In the genomic region with DNA sequence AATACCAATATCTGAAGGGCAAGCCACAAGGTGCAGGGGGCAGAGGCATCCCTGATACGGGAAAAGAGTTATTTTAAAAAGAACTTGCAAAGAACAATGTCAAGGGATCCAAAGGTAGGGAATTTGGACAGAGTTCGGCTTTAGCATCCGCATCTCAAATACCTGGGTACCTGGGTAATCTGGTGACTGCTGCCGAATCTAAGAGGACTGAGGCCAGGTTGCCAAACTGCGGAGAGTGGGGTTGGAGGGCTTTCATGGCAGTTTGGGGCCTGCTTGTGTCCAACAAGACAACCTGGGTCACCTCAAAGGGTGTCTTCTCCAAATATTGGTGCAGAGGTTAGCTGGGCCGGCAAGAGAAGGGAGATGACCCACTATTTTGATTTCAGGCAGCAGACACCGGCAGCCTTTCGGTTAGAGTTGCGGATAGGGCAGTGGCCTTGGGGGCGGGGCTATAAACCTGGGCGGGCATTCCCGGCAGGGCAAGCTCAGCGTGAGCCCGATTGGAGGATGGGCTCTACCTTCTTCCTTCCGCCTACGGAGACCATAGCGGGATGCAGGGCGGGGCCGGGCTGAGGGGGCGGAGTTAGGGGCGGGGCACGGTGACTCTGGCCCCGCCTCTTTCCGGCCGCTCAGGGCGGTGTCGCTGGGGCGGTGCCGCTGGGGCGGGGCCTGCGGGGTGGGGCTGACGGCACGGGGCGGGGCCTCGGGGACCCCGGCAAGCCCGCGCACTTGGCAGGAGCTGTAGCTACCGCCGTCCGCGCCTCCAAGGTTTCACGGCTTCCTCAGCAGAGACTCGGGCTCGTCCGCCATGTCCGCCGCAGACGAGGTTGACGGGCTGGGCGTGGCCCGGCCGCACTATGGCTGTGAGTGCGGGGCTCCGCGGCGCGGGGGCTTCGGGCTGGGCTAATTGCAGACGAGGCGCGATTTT, we compare ENCODE assay signal across 1 cellular context.
TF ChIP-seq lines count a peak whose summit lies in the region.

A gene with protein sequence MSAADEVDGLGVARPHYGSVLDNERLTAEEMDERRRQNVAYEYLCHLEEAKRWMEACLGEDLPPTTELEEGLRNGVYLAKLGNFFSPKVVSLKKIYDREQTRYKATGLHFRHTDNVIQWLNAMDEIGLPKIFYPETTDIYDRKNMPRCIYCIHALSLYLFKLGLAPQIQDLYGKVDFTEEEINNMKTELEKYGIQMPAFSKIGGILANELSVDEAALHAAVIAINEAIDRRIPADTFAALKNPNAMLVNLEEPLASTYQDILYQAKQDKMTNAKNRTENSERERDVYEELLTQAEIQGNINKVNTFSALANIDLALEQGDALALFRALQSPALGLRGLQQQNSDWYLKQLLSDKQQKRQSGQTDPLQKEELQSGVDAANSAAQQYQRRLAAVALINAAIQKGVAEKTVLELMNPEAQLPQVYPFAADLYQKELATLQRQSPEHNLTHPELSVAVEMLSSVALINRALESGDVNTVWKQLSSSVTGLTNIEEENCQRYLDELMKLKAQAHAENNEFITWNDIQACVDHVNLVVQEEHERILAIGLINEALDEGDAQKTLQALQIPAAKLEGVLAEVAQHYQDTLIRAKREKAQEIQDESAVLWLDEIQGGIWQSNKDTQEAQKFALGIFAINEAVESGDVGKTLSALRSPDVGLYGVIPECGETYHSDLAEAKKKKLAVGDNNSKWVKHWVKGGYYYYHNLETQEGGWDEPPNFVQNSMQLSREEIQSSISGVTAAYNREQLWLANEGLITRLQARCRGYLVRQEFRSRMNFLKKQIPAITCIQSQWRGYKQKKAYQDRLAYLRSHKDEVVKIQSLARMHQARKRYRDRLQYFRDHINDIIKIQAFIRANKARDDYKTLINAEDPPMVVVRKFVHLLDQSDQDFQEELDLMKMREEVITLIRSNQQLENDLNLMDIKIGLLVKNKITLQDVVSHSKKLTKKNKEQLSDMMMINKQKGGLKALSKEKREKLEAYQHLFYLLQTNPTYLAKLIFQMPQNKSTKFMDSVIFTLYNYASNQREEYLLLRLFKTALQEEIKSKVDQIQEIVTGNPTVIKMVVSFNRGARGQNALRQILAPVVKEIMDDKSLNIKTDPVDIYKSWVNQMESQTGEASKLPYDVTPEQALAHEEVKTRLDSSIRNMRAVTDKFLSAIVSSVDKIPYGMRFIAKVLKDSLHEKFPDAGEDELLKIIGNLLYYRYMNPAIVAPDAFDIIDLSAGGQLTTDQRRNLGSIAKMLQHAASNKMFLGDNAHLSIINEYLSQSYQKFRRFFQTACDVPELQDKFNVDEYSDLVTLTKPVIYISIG (N-terminal part only) (plus strand): TSS at position 709 of the 928 bp plus-strand sequence. CDS start 100 bp downstream, at position 809.

TF ChIP-seq in HepG2, 621 proteins besides CTCF, POLR2A, EP300 and RAD21 (continued from another document and continues in another):
- TF ChIP-seq, protein P1, sequence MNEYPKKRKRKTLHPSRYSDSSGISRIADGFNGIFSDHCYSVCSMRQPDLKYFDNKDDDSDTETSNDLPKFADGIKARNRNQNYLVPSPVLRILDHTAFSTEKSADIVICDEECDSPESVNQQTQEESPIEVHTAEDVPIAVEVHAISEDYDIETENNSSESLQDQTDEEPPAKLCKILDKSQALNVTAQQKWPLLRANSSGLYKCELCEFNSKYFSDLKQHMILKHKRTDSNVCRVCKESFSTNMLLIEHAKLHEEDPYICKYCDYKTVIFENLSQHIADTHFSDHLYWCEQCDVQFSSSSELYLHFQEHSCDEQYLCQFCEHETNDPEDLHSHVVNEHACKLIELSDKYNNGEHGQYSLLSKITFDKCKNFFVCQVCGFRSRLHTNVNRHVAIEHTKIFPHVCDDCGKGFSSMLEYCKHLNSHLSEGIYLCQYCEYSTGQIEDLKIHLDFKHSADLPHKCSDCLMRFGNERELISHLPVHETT (CRISPR knock-in tag; conservative IDR thresholded peaks at IDR 0.05), result no peak; the same call in 1 of the 2 replicates
- TF ChIP-seq NR3C1 (CRISPR knock-in tag; IDR thresholded peaks at IDR 0.05) (no peak), KLF11 (CRISPR knock-in tag; IDR thresholded peaks at IDR 0.05) (no peak), ZNF761 (CRISPR knock-in tag; conservative IDR thresholded peaks at IDR 0.05) (no peak), SMAD3 (CRISPR knock-in tag; IDR thresholded peaks at IDR 0.05) (no peak), DR1 (CRISPR knock-in tag; IDR thresholded peaks at IDR 0.05) (no peak), NFKBIZ (CRISPR knock-in tag; IDR thresholded peaks at IDR 0.05) (no peak), ZBTB46 (CRISPR knock-in tag; IDR thresholded peaks at IDR 0.05; ENCODE audit: borderline replicate concordance) (no peak), FUBP1 (CRISPR knock-in tag; IDR thresholded peaks at IDR 0.05; ENCODE audit: borderline replicate concordance) (no peak), RFX5 (IDR thresholded peaks at IDR 0.05; ENCODE audit: low read depth, low read length) (no peak), KAT7 (CRISPR knock-in tag; IDR thresholded peaks at IDR 0.05; ENCODE audit: borderline replicate concordance) (no peak), RBFOX2 (IDR thresholded peaks at IDR 0.05; ENCODE audit: low read depth, low read length) (peak; percentile 78), BCL6 (CRISPR knock-in tag; IDR thresholded peaks at IDR 0.05) (no peak), ELF1 (CRISPR knock-in tag; IDR thresholded peaks at IDR 0.05) (peak; percentile 15; the same call in 1 of the 2 replicates), ZNF256 (CRISPR knock-in tag; conservative IDR thresholded peaks at IDR 0.05) (no peak), ZNF792 (CRISPR knock-in tag; IDR thresholded peaks at IDR 0.05) (no peak), ZNF780A (CRISPR knock-in tag; IDR thresholded peaks at IDR 0.05) (no peak), ZBTB8A (CRISPR knock-in tag; IDR thresholded peaks at IDR 0.05; ENCODE audit: borderline replicate concordance, low read depth) (no peak), CBX1 (IDR thresholded peaks at IDR 0.05; ENCODE audit: low read depth) (no peak), ZNF691 (CRISPR knock-in tag; IDR thresholded peaks at IDR 0.05; ENCODE audit: borderline replicate concordance, low read depth) (no peak), KAT8 (CRISPR knock-in tag; IDR thresholded peaks at IDR 0.05) (peak; percentile 55; the same call in 1 of the 2 replicates), SKI (IDR thresholded peaks at IDR 0.05; ENCODE audit: partially characterized antibody) (no peak), ZNF598 (CRISPR knock-in tag; IDR thresholded peaks at IDR 0.05; ENCODE audit: borderline replicate concordance) (no peak; the same call in 1 of the 2 replicates), PRDM15 (CRISPR knock-in tag; IDR thresholded peaks at IDR 0.05) (no peak), MTF2 (CRISPR knock-in tag; IDR thresholded peaks at IDR 0.05; ENCODE audit: borderline replicate concordance) (no peak), NR2F6 (IDR thresholded peaks at IDR 0.05) (no peak), NR2F6 (CRISPR knock-in tag; IDR thresholded peaks at IDR 0.05) (no peak), GPBP1L1 (CRISPR knock-in tag; IDR thresholded peaks at IDR 0.05) (no peak), ZNF501 (CRISPR knock-in tag; IDR thresholded peaks at IDR 0.05) (peak; percentile 61; the same call in 1 of the 2 replicates)
- TF ChIP-seq, protein P2, sequence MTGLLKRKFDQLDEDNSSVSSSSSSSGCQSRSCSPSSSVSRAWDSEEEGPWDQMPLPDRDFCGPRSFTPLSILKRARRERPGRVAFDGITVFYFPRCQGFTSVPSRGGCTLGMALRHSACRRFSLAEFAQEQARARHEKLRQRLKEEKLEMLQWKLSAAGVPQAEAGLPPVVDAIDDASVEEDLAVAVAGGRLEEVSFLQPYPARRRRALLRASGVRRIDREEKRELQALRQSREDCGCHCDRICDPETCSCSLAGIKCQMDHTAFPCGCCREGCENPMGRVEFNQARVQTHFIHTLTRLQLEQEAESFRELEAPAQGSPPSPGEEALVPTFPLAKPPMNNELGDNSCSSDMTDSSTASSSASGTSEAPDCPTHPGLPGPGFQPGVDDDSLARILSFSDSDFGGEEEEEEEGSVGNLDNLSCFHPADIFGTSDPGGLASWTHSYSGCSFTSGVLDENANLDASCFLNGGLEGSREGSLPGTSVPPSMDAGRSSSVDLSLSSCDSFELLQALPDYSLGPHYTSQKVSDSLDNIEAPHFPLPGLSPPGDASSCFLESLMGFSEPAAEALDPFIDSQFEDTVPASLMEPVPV (CRISPR knock-in tag; IDR thresholded peaks at IDR 0.05), result no peak
- TF ChIP-seq, protein P3, sequence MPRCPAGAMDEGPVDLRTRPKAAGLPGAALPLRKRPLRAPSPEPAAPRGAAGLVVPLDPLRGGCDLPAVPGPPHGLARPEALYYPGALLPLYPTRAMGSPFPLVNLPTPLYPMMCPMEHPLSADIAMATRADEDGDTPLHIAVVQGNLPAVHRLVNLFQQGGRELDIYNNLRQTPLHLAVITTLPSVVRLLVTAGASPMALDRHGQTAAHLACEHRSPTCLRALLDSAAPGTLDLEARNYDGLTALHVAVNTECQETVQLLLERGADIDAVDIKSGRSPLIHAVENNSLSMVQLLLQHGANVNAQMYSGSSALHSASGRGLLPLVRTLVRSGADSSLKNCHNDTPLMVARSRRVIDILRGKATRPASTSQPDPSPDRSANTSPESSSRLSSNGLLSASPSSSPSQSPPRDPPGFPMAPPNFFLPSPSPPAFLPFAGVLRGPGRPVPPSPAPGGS (CRISPR knock-in tag; IDR thresholded peaks at IDR 0.05), result no peak
- TF ChIP-seq, protein P4, sequence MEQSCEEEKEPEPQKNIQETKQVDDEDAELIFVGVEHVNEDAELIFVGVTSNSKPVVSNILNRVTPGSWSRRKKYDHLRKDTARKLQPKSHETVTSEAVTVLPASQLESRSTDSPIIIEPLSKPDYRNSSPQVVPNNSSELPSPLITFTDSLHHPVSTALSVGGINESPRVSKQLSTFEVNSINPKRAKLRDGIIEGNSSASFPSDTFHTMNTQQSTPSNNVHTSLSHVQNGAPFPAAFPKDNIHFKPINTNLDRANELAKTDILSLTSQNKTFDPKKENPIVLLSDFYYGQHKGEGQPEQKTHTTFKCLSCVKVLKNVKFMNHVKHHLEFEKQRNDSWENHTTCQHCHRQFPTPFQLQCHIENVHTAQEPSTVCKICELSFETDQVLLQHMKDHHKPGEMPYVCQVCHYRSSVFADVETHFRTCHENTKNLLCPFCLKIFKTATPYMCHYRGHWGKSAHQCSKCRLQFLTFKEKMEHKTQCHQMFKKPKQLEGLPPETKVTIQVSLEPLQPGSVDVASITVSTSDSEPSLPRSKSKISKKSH (CRISPR knock-in tag; IDR thresholded peaks at IDR 0.05; ENCODE audit: borderline replicate concordance), result no peak
